Comparison of ENCODE assay signal across 1 cellular context in genomic region chr10:100479059-100479458, GRCh38.
TF ChIP-seq lines count a peak whose summit lies in the region.

No MANE protein-coding gene starts in this region.

TF ChIP-seq in HEK293, 187 proteins besides CTCF, POLR2A, EP300 and RAD21 (continued from another document and continues in another):
- TF ChIP-seq GLI4 (tag by site-specific recombination; IDR thresholded peaks at IDR 0.05) (no peak), ZNF548 (tag by site-specific recombination; IDR thresholded peaks at IDR 0.05) (no peak), ZNF324 (tag by site-specific recombination; IDR thresholded peaks at IDR 0.05) (no peak), ZNF626 (tag by site-specific recombination; IDR thresholded peaks at IDR 0.05) (no peak), MEIS1 (CRISPR knock-in tag; IDR thresholded peaks at IDR 0.05; ENCODE audit: borderline replicate concordance) (no peak), ZSCAN5A (tag by site-specific recombination; IDR thresholded peaks at IDR 0.05) (no peak), ZIC2 (tag by site-specific recombination; IDR thresholded peaks at IDR 0.05) (no peak), KLF8 (tag by site-specific recombination; IDR thresholded peaks at IDR 0.05) (no peak), HOXC10 (CRISPR knock-in tag; IDR thresholded peaks at IDR 0.05) (no peak), ZNF239 (tag by site-specific recombination; IDR thresholded peaks at IDR 0.05) (no peak), TSHZ1 (tag by site-specific recombination; IDR thresholded peaks at IDR 0.05; ENCODE audit: borderline replicate concordance) (peak; percentile 39; the same call in 1 of the 2 replicates), ZNF777 (tag by site-specific recombination; IDR thresholded peaks at IDR 0.05; ENCODE audit: borderline replicate concordance) (no peak), PATZ1 (tag by site-specific recombination; IDR thresholded peaks at IDR 0.05) (no peak), ZNF837 (tag by site-specific recombination; IDR thresholded peaks at IDR 0.05) (no peak), REST (tag by site-specific recombination; IDR thresholded peaks at IDR 0.05) (no peak), ZNF26 (tag by site-specific recombination; IDR thresholded peaks at IDR 0.05) (no peak), ZNF155 (tag by site-specific recombination; IDR thresholded peaks at IDR 0.05) (no peak), ZNF76 (tag by site-specific recombination; IDR thresholded peaks at IDR 0.05; ENCODE audit: borderline replicate concordance, low read depth) (no peak), ZNF776 (tag by site-specific recombination; IDR thresholded peaks at IDR 0.05; ENCODE audit: borderline replicate concordance) (no peak), ZNF596 (tag by site-specific recombination; IDR thresholded peaks at IDR 0.05) (no peak), ZNF335 (tag by site-specific recombination; conservative IDR thresholded peaks at IDR 0.05) (no peak), ZNF121 (tag by site-specific recombination; IDR thresholded peaks at IDR 0.05) (no peak), ZNF341 (tag by site-specific recombination; IDR thresholded peaks at IDR 0.05; ENCODE audit: low read depth) (no peak), ZNF433 (tag by site-specific recombination; IDR thresholded peaks at IDR 0.05; ENCODE audit: low read depth) (no peak), ZNF501 (tag by site-specific recombination; IDR thresholded peaks at IDR 0.05) (no peak), ZNF830 (tag by site-specific recombination; IDR thresholded peaks at IDR 0.05; ENCODE audit: low read depth) (no peak), ZNF621 (tag by site-specific recombination; IDR thresholded peaks at IDR 0.05) (no peak), ZNF571 (tag by site-specific recombination; IDR thresholded peaks at IDR 0.05) (no peak), FEZF1 (tag by site-specific recombination; IDR thresholded peaks at IDR 0.05) (peak; percentile 92), ZNF114 (tag by site-specific recombination; IDR thresholded peaks at IDR 0.05) (no peak), ZNF639 (tag by site-specific recombination; IDR thresholded peaks at IDR 0.05) (no peak), OVOL3 (tag by site-specific recombination; IDR thresholded peaks at IDR 0.05) (peak; percentile 63; the same call in 1 of the 2 replicates), WT1 (tag by site-specific recombination; IDR thresholded peaks at IDR 0.05) (peak; percentile 48; the same call in 1 of the 2 replicates), ZNF423 (tag by site-specific recombination; IDR thresholded peaks at IDR 0.05) (no peak), KLF1 (tag by site-specific recombination; IDR thresholded peaks at IDR 0.05) (no peak), KLF10 (tag by site-specific recombination; IDR thresholded peaks at IDR 0.05) (0 out of 2 replicates have a peak, but pooled peaks have one; percentile 33), ZNF473 (tag by site-specific recombination; IDR thresholded peaks at IDR 0.05) (no peak), RBAK (tag by site-specific recombination; IDR thresholded peaks at IDR 0.05) (no peak), ZBTB8A (tag by site-specific recombination; IDR thresholded peaks at IDR 0.05) (0 out of 2 replicates have a peak, but pooled peaks have one; percentile 34), ZNF670 (tag by site-specific recombination; IDR thresholded peaks at IDR 0.05; ENCODE audit: low read depth) (no peak), SALL2 (tag by site-specific recombination; IDR thresholded peaks at IDR 0.05; ENCODE audit: borderline replicate concordance) (no peak), ZNF521 (tag by site-specific recombination; IDR thresholded peaks at IDR 0.05) (no peak), ZSCAN30 (tag by site-specific recombination; IDR thresholded peaks at IDR 0.05) (0 out of 2 replicates have a peak, but pooled peaks have one; percentile 17), ZNF248 (tag by site-specific recombination; IDR thresholded peaks at IDR 0.05) (no peak), ZNF529 (tag by site-specific recombination; IDR thresholded peaks at IDR 0.05; ENCODE audit: insufficient replicate concordance) (no peak), ZNF157 (tag by site-specific recombination; IDR thresholded peaks at IDR 0.05) (no peak), ZNF366 (tag by site-specific recombination; conservative IDR thresholded peaks at IDR 0.05) (no peak), ZNF645 (tag by site-specific recombination; IDR thresholded peaks at IDR 0.05) (no peak), ZNF692 (tag by site-specific recombination; IDR thresholded peaks at IDR 0.05) (0 out of 2 replicates have a peak, but pooled peaks have one; percentile 17), ELK4 (IDR thresholded peaks at IDR 0.05; ENCODE audit: borderline replicate concordance, low read depth, low read length) (no peak), BCL11A (tag by site-specific recombination; IDR thresholded peaks at IDR 0.05; ENCODE audit: low read depth) (no peak), ZNF138 (tag by site-specific recombination; IDR thresholded peaks at IDR 0.05; ENCODE audit: borderline replicate concordance) (no peak), GLIS1 (tag by site-specific recombination; IDR thresholded peaks at IDR 0.05) (no peak), SCRT1 (tag by site-specific recombination; IDR thresholded peaks at IDR 0.05; ENCODE audit: borderline replicate concordance) (no peak)
